Comparison of ENCODE assay signal across 24 cellular contexts in the genomic region with DNA sequence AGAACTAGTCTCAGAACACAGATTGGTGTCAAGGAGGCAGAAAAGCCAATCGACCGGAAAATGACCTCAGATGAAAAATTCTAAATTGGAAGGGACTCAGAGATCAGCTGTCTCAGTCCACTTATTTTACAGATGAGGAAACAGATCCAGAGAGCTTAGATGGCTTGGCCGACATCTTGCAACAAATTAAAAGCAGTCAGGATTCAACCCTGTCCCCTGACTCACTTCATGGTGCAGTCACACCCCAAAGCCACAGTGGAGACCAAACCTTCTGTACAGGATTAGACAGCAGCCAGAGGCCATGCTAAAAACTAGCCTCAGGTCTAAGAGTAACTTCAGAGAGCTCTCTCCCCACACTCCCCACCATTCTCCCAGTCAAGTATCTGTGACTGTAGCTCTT.
DNase-seq lines count a peak whose midpoint lies in the region; ATAC-seq and TF ChIP-seq lines count a peak whose summit lies in the region.
"Had no signal": no experiment of that assay in that cellular context is flagged by ENCODE, and none has a peak within 500 bp of the region (broad histone marks: within the 10 kb centered on the region; RNA-seq: fewer than 3 reads in every experiment).

No MANE protein-coding gene starts in this region.

- no peak overlapping the region for H3K27ac ChIP-seq in RWPE1
- H3K27ac ChIP-seq: cardiac muscle cell, neural progenitor cell, prostate gland, spleen, vagina had no signal

- H3K9me3 Mint-ChIP-seq in activated naive CD8-positive, alpha-beta T cell (ENCODE audit: low read depth), result no peaks in the 10 kb centered on the region
- H3K9me3 Mint-ChIP-seq in activated naive CD8-positive, alpha-beta T cell treated with anti-CD3 and anti-CD28 coated beads for 36 hours, result no peaks in the 10 kb centered on the region
- H3K9me3 Mint-ChIP-seq in natural killer cell, result no peaks in the 10 kb centered on the region
- H3K9me3 Mint-ChIP-seq: activated B cell treated with CpG ODN at 0.5 μM for 24 hours; dendritic cell treated with granulocyte-macrophage colony-stimulating factor and Interleukin-4, amounts not matched to agents 40 ng/mL and 50 ng/mL, for 4 days; HFFc6; T-helper 2 cell treated with Interferon-gamma antibody and Interleukin-4, amounts not matched to agents 5 μg/mL and 100 μg/mL, for 36 hours had no signal

- peaks cover 12% of the 10 kb centered on the region for H3K4me1 Mint-ChIP-seq in activated naive CD8-positive, alpha-beta T cell (ENCODE audit: low read depth)
- peaks cover 12% of the 10 kb centered on the region for H3K4me1 Mint-ChIP-seq in activated naive CD8-positive, alpha-beta T cell treated with anti-CD3 and anti-CD28 coated beads for 36 hours
- H3K4me1 Mint-ChIP-seq in natural killer cell, result peaks cover 3 to 22% of the 10 kb centered on the region in 2 donors
- H3K4me1 Mint-ChIP-seq: activated B cell treated with CpG ODN at 0.5 μM for 24 hours had no signal

- POLR2A ChIA-PET in RWPE1 (lab: Yijun Ruan, JAX; ENCODE audit: low non-redundant PET), result no interaction called here

- DNase-seq in activated naive CD8-positive, alpha-beta T cell treated with anti-CD3 and anti-CD28 coated beads for 36 hours, result no peak
- DNase-seq in epithelial cell of esophagus (ENCODE audit: low read depth) (peak; percentile 26), natural killer cell (no peak), GM20000 (ENCODE audit: low spot score) (no peak), RWPE1 (ENCODE audit: low spot score) (no peak)
- DNase-seq: ACHN; activated B cell treated with CpG ODN at 0.5 μM for 24 hours; amniotic stem cell; foreskin fibroblast; HFFc6; left cardiac atrium; NCI-H510A treated with DMSO at 0.1 percent for 48 hours; SK-N-SH; spleen; stimulated activated CD4-positive, alpha-beta T cell treated with anti-CD3 and anti-CD28 coated beads, Interleukin-4, amount 100 ng/mL, for 4 hours had no signal

- H3K27ac Mint-ChIP-seq in activated naive CD8-positive, alpha-beta T cell, result peak overlapping the region; percentile 2
- no peak overlapping the region for H3K27ac Mint-ChIP-seq in activated naive CD8-positive, alpha-beta T cell treated with anti-CD3 and anti-CD28 coated beads for 36 hours
- H3K27ac Mint-ChIP-seq in natural killer cell, result peak overlapping the region in 1 of 2 donors; percentile 2
- H3K27ac Mint-ChIP-seq: activated B cell treated with CpG ODN at 0.5 μM for 24 hours; dendritic cell treated with granulocyte-macrophage colony-stimulating factor and Interleukin-4, amounts not matched to agents 40 ng/mL and 50 ng/mL, for 4 days; HFFc6; neural progenitor cell; T-helper 2 cell treated with Interferon-gamma antibody and Interleukin-4, amounts not matched to agents 5 μg/mL and 100 μg/mL, for 36 hours had no signal

- TF ChIP-seq CTCF in epithelial cell of esophagus (IDR thresholded peaks at IDR 0.05; ENCODE audit: insufficient read depth, low read depth, low read length, missing control alignments) (no peak), natural killer cell (IDR thresholded peaks at IDR 0.05) (no peak), GM20000 (IDR thresholded peaks at IDR 0.05; ENCODE audit: extremely low read depth, missing control alignments) (no peak), RWPE1 (conservative IDR thresholded peaks at IDR 0.05; ENCODE audit: low read depth) (no peak)

- H3K27me3 Mint-ChIP-seq in activated naive CD8-positive, alpha-beta T cell, result no peaks in the 10 kb centered on the region
- H3K27me3 Mint-ChIP-seq in activated naive CD8-positive, alpha-beta T cell treated with anti-CD3 and anti-CD28 coated beads for 36 hours, result no peaks in the 10 kb centered on the region
- H3K27me3 Mint-ChIP-seq in natural killer cell (ENCODE audit: low read depth in 2 of 2), result no peaks in the 10 kb centered on the region
- H3K27me3 Mint-ChIP-seq: activated B cell treated with CpG ODN at 0.5 μM for 24 hours; dendritic cell treated with granulocyte-macrophage colony-stimulating factor and Interleukin-4, amounts not matched to agents 40 ng/mL and 50 ng/mL, for 4 days had no signal

- CTCF ChIA-PET in RWPE1 (lab: Yijun Ruan, JAX), result no interaction called here

- H3K4me3 Mint-ChIP-seq in activated naive CD8-positive, alpha-beta T cell, result no peak overlapping the region
- no peak overlapping the region for H3K4me3 Mint-ChIP-seq in activated naive CD8-positive, alpha-beta T cell treated with anti-CD3 and anti-CD28 coated beads for 36 hours
- H3K4me3 Mint-ChIP-seq in natural killer cell, result no peak overlapping the region
- H3K4me3 Mint-ChIP-seq: activated B cell treated with CpG ODN at 0.5 μM for 24 hours; dendritic cell treated with granulocyte-macrophage colony-stimulating factor and Interleukin-4, amounts not matched to agents 40 ng/mL and 50 ng/mL, for 4 days; HFFc6; neural progenitor cell; T-helper 2 cell treated with Interferon-gamma antibody and Interleukin-4, amounts not matched to agents 5 μg/mL and 100 μg/mL, for 36 hours had no signal

- peaks cover 36% of the 10 kb centered on the region for H3K36me3 Mint-ChIP-seq in activated naive CD8-positive, alpha-beta T cell
- H3K36me3 Mint-ChIP-seq in activated naive CD8-positive, alpha-beta T cell treated with anti-CD3 and anti-CD28 coated beads for 36 hours, result peaks cover 50% of the 10 kb centered on the region
- H3K36me3 Mint-ChIP-seq in natural killer cell, result peaks cover 16% of the 10 kb centered on the region

- intact Hi-C loops in natural killer cell (cut with micrococcal nuclease), result no loop called here

- peak in 2 of 3 donors; percentile 34 to 47 for ATAC-seq in natural killer cell
- ATAC-seq in HG03342 (IDR thresholded peaks at IDR 0.05; ENCODE audit: unreplicated experiment), result no peak
- no peak for ATAC-seq in GM19397 (IDR thresholded peaks at IDR 0.05; ENCODE audit: unreplicated experiment)
- ATAC-seq: left cardiac atrium had no signal

- H3K4me3 ChIP-seq in epithelial cell of esophagus (ENCODE audit: low read length), result no peak overlapping the region
- H3K4me3 ChIP-seq: cardiac muscle cell, neural progenitor cell, prostate gland, spleen, vagina had no signal

Comparison
In these comparisons a context has a peak if more than half of its experiments do, and no peak if none do; other contexts are left out.
1. ATAC-seq: peak in natural killer cell (2 of 3); none in HG03342 (single experiment) and GM19397 (single experiment).